Comparison of ENCODE assay signal across 15 cellular contexts in the genomic region with DNA sequence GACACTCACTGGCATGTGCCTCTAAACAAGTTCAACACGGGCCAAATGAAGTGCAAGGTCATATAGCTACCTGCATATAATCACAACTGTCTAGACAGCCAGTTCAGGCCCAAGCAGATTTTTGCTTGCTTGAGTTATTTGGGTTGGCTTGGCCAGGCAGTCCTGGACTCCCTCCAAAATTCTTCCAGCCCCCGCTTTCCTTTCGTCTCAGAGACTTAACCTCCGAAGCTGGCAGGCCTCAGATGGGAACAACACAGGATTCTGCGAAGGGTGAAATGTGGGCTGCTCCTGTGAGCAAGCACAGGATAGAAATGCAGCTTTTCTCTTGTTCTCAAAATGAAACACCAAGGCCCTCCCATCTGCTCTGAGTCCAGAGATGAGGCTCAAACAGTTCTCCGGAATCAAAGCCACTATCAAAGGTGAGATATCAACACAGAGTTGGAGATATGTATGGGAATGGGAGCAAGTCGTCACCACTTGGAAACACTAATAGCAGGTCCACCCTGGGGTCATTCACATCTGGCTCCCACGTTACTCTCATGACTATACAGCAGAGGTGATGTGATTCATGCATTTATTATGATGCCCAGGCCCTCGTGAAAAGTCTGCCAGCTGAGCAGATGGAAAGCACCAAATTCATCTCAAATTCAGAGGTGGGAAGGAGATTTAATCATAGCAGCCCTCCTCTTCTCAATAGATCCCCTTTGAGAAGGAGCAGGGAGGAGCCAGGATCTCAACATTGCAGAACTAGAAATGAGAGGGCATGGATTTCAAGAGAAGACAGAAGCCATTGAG.
DNase-seq lines count a peak whose midpoint lies in the region; ATAC-seq, FAIRE-seq and TF ChIP-seq lines count a peak whose summit lies in the region.
"Had no signal": no experiment of that assay in that cellular context is flagged by ENCODE, and none has a peak within 500 bp of the region (broad histone marks: within the 10 kb centered on the region; RNA-seq: fewer than 3 reads in every experiment).

No MANE protein-coding gene starts in this region.

- no peaks in the 10 kb centered on the region for H3K4me1 Mint-ChIP-seq in activated CD4-positive, alpha-beta memory T cell treated with anti-CD3 and anti-CD28 coated beads for 36 hours (ENCODE audit: low read depth)
- H3K4me1 Mint-ChIP-seq: activated B cell treated with CpG ODN at 0.5 μM for 24 hours had no signal

- H3K4me3 ChIP-seq in bronchial epithelial cell (ENCODE audit: low read depth, low read length) = no peak overlapping the region
- H3K4me3 ChIP-seq: BLaER1, right lobe of liver, SJCRH30 had no signal

- H3K27me3 Mint-ChIP-seq in activated CD4-positive, alpha-beta memory T cell treated with anti-CD3 and anti-CD28 coated beads for 36 hours = no peaks in the 10 kb centered on the region
- H3K27me3 Mint-ChIP-seq: activated B cell treated with CpG ODN at 0.5 μM for 24 hours had no signal

- TF ChIP-seq CTCF in bronchial epithelial cell (IDR thresholded peaks at IDR 0.05; ENCODE audit: insufficient read depth, low read length, severe bottlenecking) = no peak

- no peaks in the 10 kb centered on the region for H3K36me3 ChIP-seq in bronchial epithelial cell (ENCODE audit: control insufficient read depth, insufficient read depth, low read length)
- H3K36me3 ChIP-seq: BLaER1, right lobe of liver, SJCRH30 had no signal

- H3K9me3 Mint-ChIP-seq in activated CD4-positive, alpha-beta memory T cell treated with anti-CD3 and anti-CD28 coated beads for 36 hours = no peaks in the 10 kb centered on the region
- H3K9me3 Mint-ChIP-seq: activated B cell treated with CpG ODN at 0.5 μM for 24 hours, endodermal cell had no signal

- intact Hi-C loops in activated CD4-positive, alpha-beta memory T cell treated with anti-CD3 and anti-CD28 coated beads for 36 hours (cut with micrococcal nuclease) = no loop called here

- no peak for ATAC-seq in HG02938 (IDR thresholded peaks at IDR 0.05; ENCODE audit: unreplicated experiment)
- ATAC-seq: HCT116 had no signal

- no peak overlapping the region for H3K27ac Mint-ChIP-seq in activated CD4-positive, alpha-beta memory T cell treated with anti-CD3 and anti-CD28 coated beads for 36 hours
- H3K27ac Mint-ChIP-seq: activated B cell treated with CpG ODN at 0.5 μM for 24 hours, endodermal cell had no signal

- FAIRE-seq in bronchial epithelial cell (lab: Jason Lieb, UNC) = no peak

- H3K36me3 Mint-ChIP-seq in activated CD4-positive, alpha-beta memory T cell treated with anti-CD3 and anti-CD28 coated beads for 36 hours = no peaks in the 10 kb centered on the region

- H3K4me3 Mint-ChIP-seq in activated CD4-positive, alpha-beta memory T cell treated with anti-CD3 and anti-CD28 coated beads for 36 hours = no peak overlapping the region
- H3K4me3 Mint-ChIP-seq: activated B cell treated with CpG ODN at 0.5 μM for 24 hours, endodermal cell had no signal

- POLR2A ChIA-PET in activated CD4-positive, alpha-beta memory T cell treated with anti-CD3 and anti-CD28 coated beads for 36 hours (lab: Charles Lee) = no interaction called here

- H3K27me3 ChIP-seq in bronchial epithelial cell (ENCODE audit: control insufficient read depth, insufficient read depth, low read length) = no peaks in the 10 kb centered on the region
- H3K27me3 ChIP-seq: BLaER1, right lobe of liver, SJCRH30 had no signal

- CTCF ChIA-PET in activated CD4-positive, alpha-beta memory T cell treated with anti-CD3 and anti-CD28 coated beads for 36 hours (lab: Charles Lee) = no interaction called here

- DNase-seq in EH (ENCODE audit: low read depth) (peak; percentile 75), bronchial epithelial cell (ENCODE audit: low read depth) (peak; percentile 77), hepatic stellate cell (ENCODE audit: low spot score) (peak; percentile 14), pulmonary artery endothelial cell (ENCODE audit: low read depth, low spot score) (peak; percentile 37), NCI-H2171 treated with DMSO at 0.1 percent for 48 hours (lab: John Stamatoyannopoulos, UW) (no peak)
- DNase-seq in activated CD4-positive, alpha-beta T cell treated with anti-CD3 and anti-CD28 coated beads for 4 hours = no peak
- DNase-seq in activated CD4-positive, alpha-beta memory T cell treated with anti-CD3 and anti-CD28 coated beads for 36 hours = no peak
- DNase-seq: activated B cell treated with CpG ODN at 0.5 μM for 24 hours, endodermal cell, NCI-H510A, SJCRH30 had no signal

Comparison
In these comparisons a context has a peak if more than half of its experiments do, and no peak if none do; other contexts are left out.
1. DNase-seq: peak in EH (single experiment), bronchial epithelial cell (single experiment), hepatic stellate cell (single experiment) and pulmonary artery endothelial cell (single experiment); none in NCI-H2171 treated with DMSO at 0.1 percent for 48 hours (single experiment), activated CD4-positive, alpha-beta T cell treated with anti-CD3 and anti-CD28 coated beads for 4 hours (0 of 2) and activated CD4-positive, alpha-beta memory T cell treated with anti-CD3 and anti-CD28 coated beads for 36 hours (single experiment).